Comparison of ENCODE assay signal across 21 cellular contexts in the genomic region with DNA sequence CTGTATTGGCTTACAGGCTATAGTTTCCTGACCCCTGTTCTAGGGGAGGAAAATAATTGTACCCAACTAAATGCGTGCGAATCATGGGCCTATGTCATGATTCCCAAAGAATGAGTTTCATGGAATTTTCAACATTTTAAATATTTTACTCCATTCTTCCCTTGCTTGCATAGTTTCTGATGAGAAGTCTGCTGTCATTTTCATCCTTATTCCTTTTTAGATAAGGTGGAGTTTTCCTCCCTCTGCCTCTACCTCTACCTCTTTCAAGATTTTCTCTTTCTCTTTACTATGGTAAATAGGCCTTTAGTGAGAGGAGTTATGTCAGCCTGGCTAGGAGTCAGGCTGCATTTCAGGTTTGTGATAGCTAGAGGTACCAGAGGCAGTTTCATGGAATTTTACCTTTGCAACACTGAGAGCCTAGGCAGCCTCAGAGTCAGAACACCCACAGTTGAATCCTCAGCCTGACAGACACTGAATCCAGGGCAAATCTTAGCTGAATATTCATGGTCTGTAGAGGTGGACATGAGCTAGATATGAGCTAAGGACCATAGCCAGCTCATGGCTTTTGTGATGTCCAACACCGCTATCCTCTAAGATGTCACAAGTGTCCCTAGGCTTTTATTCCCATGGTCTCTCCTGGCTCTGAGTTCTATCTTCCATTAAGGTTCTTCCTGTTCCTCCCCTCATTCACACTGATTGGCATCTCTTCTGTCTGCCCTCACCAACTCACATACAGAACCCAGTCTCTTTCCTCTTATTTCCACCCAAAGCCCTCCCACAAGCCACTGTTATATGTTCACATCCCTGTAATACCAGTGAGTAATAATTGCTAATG. TPM values are rescaled to one million over a fixed set of nuclear protein-coding genes. Genes with fewer than 3 reads are reported as not detected.
A peak's percentile ranks its signal among the peaks of the same experiment; 100 is the strongest.
DNase-seq lines count a peak whose midpoint lies in the region; ATAC-seq, FAIRE-seq and TF ChIP-seq lines count a peak whose summit lies in the region.
"Had no signal": no experiment of that assay in that cellular context is flagged by ENCODE, and none has a peak within 500 bp of the region (broad histone marks: within the 10 kb centered on the region; RNA-seq: fewer than 3 reads in every experiment).

No MANE protein-coding gene starts in this region.

- SMC1A ChIA-PET in GM12878 (lab: Charles Lee; ENCODE audit: uncharacterized antibody, unreplicated experiment), result no interaction called here

- H3K4me3 ChIP-seq in A549 (no peak overlapping the region), HCT116 (replicated peaks in 1 of 2; ENCODE audit: low read depth in 1 of 2, low read length in 2 of 2) (no peak overlapping the region), GM12878 (no peak overlapping the region), right lobe of liver (peak overlapping the region in 2 of 3 donors; percentile 9 to 68), Karpas-422 (ENCODE audit: low read length) (no peak overlapping the region)
- H3K4me3 ChIP-seq: GM23338 had no signal

- H3K9me3 ChIP-seq in A549 (peaks cover 45% of the 10 kb centered on the region), HCT116 (ENCODE audit: control insufficient read depth in 1 of 2, insufficient read depth in 1 of 2, low read depth in 1 of 2, low read length in 2 of 2) (peaks cover 3 to 10% of the 10 kb centered on the region in 2 experiments; a peak in 2 of 4 replicates), GM12878 (replicated peaks; ENCODE audit: control insufficient read depth, insufficient read depth, low read length) (peaks cover 7% of the 10 kb centered on the region; the same call in 2 of the 3 replicates), right lobe of liver (no peaks in the 10 kb centered on the region), Karpas-422 (ENCODE audit: low read length) (no peaks in the 10 kb centered on the region)

- in situ Hi-C loops in GM12878 (cut with MboI), result no loop called here

- RAD21 ChIA-PET in HCT116 (lab: Charles Lee; ENCODE audit: low non-redundant PET in 1 of 2, low total read pairs in 2 of 2, uncharacterized antibody in 2 of 2, unreplicated experiment in 2 of 2), result no interaction called here
- RAD21 ChIA-PET in GM12878 (lab: Charles Lee; ENCODE audit: unreplicated experiment), result no interaction called here

- peaks cover 6% of the 10 kb centered on the region for H3K27me3 Mint-ChIP-seq in activated naive CD8-positive, alpha-beta T cell treated with anti-CD3 and anti-CD28 coated beads, Interleukin-2, amount 50 U/mL, for 24 hours

- BruUV-seq in HCT116 (replicated peaks; lab: Mats Ljungman, UMichigan) (no TSS peak), GM12878 (replicated peaks; lab: Mats Ljungman, UMichigan) (no TSS peak)

- peaks cover 32% of the 10 kb centered on the region for H3K9me3 Mint-ChIP-seq in activated naive CD8-positive, alpha-beta T cell treated with anti-CD3 and anti-CD28 coated beads, Interleukin-2, amount 50 U/mL, for 24 hours

- H3K4me2 ChIP-seq in A549, result no peak overlapping the region
- no peak overlapping the region for H3K4me2 ChIP-seq in HCT116 (ENCODE audit: low read length)
- no peak overlapping the region for H3K4me2 ChIP-seq in GM12878 (ENCODE audit: control insufficient read depth, insufficient read depth)
- H3K4me2 ChIP-seq in Karpas-422 (ENCODE audit: low read depth, low read length, poor library complexity, severe bottlenecking), result no peak overlapping the region
- H3K4me2 ChIP-seq: GM23338 had no signal

- ATAC-seq in A549, result no peak
- no peak for ATAC-seq in HCT116
- ATAC-seq in GM12878, result no peak
- ATAC-seq in right lobe of liver, result no peak
- ATAC-seq in activated naive CD8-positive, alpha-beta T cell treated with anti-CD3 and anti-CD28 coated beads, Interleukin-2, amount 50 U/mL, for 24 hours, result no peak
- ATAC-seq: GM23338 had no signal

- peaks cover 2% of the 10 kb centered on the region for H3K36me3 Mint-ChIP-seq in activated naive CD8-positive, alpha-beta T cell treated with anti-CD3 and anti-CD28 coated beads, Interleukin-2, amount 50 U/mL, for 24 hours (ENCODE audit: low read depth)
- H3K36me3 Mint-ChIP-seq: CD14-positive monocyte; CD8-positive, alpha-beta memory T cell had no signal

- no peak for TF ChIP-seq EP300 in A549 (IDR thresholded peaks at IDR 0.05)
- TF ChIP-seq EP300 in GM12878 (IDR thresholded peaks at IDR 0.05; ENCODE audit: borderline replicate concordance in 1 of 2, control insufficient read depth in 1 of 2, low read depth in 2 of 2, low read length in 2 of 2), result no peak

- TF ChIP-seq CTCF in A549 (IDR thresholded peaks at IDR 0.05) (no peak), HCT116 (IDR thresholded peaks at IDR 0.05 in 2 of 3, conservative IDR thresholded peaks at IDR 0.05 in 1 of 3; ENCODE audit: borderline replicate concordance in 1 of 3, insufficient read depth in 1 of 3, low read depth in 2 of 3, low read length in 2 of 3) (no peak), GM12878 (IDR thresholded peaks at IDR 0.05 in 2 of 3, conservative IDR thresholded peaks at IDR 0.05 in 1 of 3; ENCODE audit: control insufficient read depth in 2 of 3, extremely low read depth in 1 of 3, insufficient read depth in 1 of 3, low read depth in 3 of 3, low read length in 3 of 3) (no peak), right lobe of liver (IDR thresholded peaks at IDR 0.05) (no peak)

- no peaks in the 10 kb centered on the region for H3K4me1 Mint-ChIP-seq in activated naive CD8-positive, alpha-beta T cell treated with anti-CD3 and anti-CD28 coated beads, Interleukin-2, amount 50 U/mL, for 24 hours
- H3K4me1 Mint-ChIP-seq: CD14-positive monocyte; CD8-positive, alpha-beta memory T cell had no signal

- no peak overlapping the region for H3K27ac Mint-ChIP-seq in activated naive CD8-positive, alpha-beta T cell treated with anti-CD3 and anti-CD28 coated beads, Interleukin-2, amount 50 U/mL, for 24 hours
- H3K27ac Mint-ChIP-seq: CD14-positive monocyte; CD8-positive, alpha-beta memory T cell; GM23338; HFFc6 had no signal

- TF ChIP-seq POLR2A in A549 (IDR thresholded peaks at IDR 0.05; ENCODE audit: low read length) (no peak), HCT116 (IDR thresholded peaks at IDR 0.05; ENCODE audit: borderline replicate concordance, extremely low read depth, insufficient read depth, insufficient read length) (no peak), GM12878 (IDR thresholded peaks at IDR 0.05; ENCODE audit: low read depth, low read length) (no peak), right lobe of liver (IDR thresholded peaks at IDR 0.05) (peak; percentile 66)

- no peaks in the 10 kb centered on the region for H3K27me3 ChIP-seq in HCT116 (ENCODE audit: insufficient read depth, low read length)
- no peaks in the 10 kb centered on the region; a peak in 1 of 4 replicates for H3K27me3 ChIP-seq in GM12878 (replicated peaks in 1 of 2; ENCODE audit: control insufficient read depth in 2 of 2, insufficient read depth in 2 of 2, low read length in 1 of 2)
- no peaks in the 10 kb centered on the region for H3K27me3 ChIP-seq in right lobe of liver
- H3K27me3 ChIP-seq in Karpas-422 (ENCODE audit: low read length), result peaks cover 3% of the 10 kb centered on the region

- 44% methylated on average over 3 of the region's 3 CpGs for WGBS in A549 (ENCODE audit: missing lambda C conversion rate)
- 35% methylated on average over 3 of the region's 3 CpGs for WGBS in GM12878 (ENCODE audit: insufficient coverage, insufficient replicate concordance, low lambda C conversion rate, missing lambda C conversion rate)
- WGBS in right lobe of liver (ENCODE audit: insufficient coverage, low coverage, low lambda C conversion rate, missing lambda C conversion rate), result 90% methylated on average over 2 of the region's 3 CpGs

- no peak for FAIRE-seq in A549 (lab: Jason Lieb, UNC)
- no peak for FAIRE-seq in GM12878 (lab: Jason Lieb, UNC)
- FAIRE-seq: A204.1 had no signal

- H3K9ac ChIP-seq in HCT116 (ENCODE audit: low read length) (no peak overlapping the region), GM12878 (ENCODE audit: control insufficient read depth, insufficient read depth, low read length) (no peak overlapping the region), Karpas-422 (ENCODE audit: low read length) (no peak overlapping the region)

- H4K20me1 ChIP-seq in HCT116 (ENCODE audit: insufficient read depth) (no peaks in the 10 kb centered on the region), GM12878 (ENCODE audit: control insufficient read depth, insufficient read depth) (no peaks in the 10 kb centered on the region), Karpas-422 (ENCODE audit: insufficient read depth, low read depth, low read length) (no peaks in the 10 kb centered on the region)

- TF ChIP-seq RAD21 in A549 (conservative IDR thresholded peaks at IDR 0.05 in 1 of 2, IDR thresholded peaks at IDR 0.05 in 1 of 2), result no peak
- TF ChIP-seq RAD21 in HCT116 (IDR thresholded peaks at IDR 0.05; ENCODE audit: low read depth), result no peak
- no peak for TF ChIP-seq RAD21 in GM12878 (IDR thresholded peaks at IDR 0.05; ENCODE audit: insufficient read depth, low read depth, low read length)

- DNase-seq in A549 (ENCODE audit: low read depth in 1 of 2, low spot score in 1 of 2) (no peak), HCT116 (ENCODE audit: low read depth, low spot score) (no peak), GM12878 (ENCODE audit: low read depth, low spot score) (no peak), right lobe of liver (no peak), HUDEP-2 (lab: John Stamatoyannopoulos, UW; ENCODE audit: unreplicated experiment in 76 of 76) (no peak), Karpas-422 (no peak)
- DNase-seq in activated naive CD8-positive, alpha-beta T cell treated with anti-CD3 and anti-CD28 coated beads, Interleukin-2, amount 50 U/mL, for 24 hours, result no peak
- DNase-seq: Caco-2; CD8-positive, alpha-beta memory T cell; DMS53; GF-D8; H7; HFFc6; IMR-90; KG1 had no signal

- intact Hi-C loops in HCT116 (cut with micrococcal nuclease) (no loop called here), GM12878 (cut with micrococcal nuclease; ENCODE audit: unreplicated experiment) (no loop called here), right lobe of liver (cut with DNase I) (no loop called here)

- H3K27ac ChIP-seq in A549 (no peak overlapping the region), HCT116 (ENCODE audit: low read depth, low read length) (no peak overlapping the region), GM12878 (ENCODE audit: control insufficient read depth, insufficient read depth) (no peak overlapping the region), right lobe of liver (no peak overlapping the region), Karpas-422 (ENCODE audit: low read length) (no peak overlapping the region)
- H3K27ac ChIP-seq: HL-60 had no signal

- CTCF ChIA-PET in A549 (lab: Yijun Ruan, JAX), result interaction anchor here (0.6 to 2.2 kb wide), 5 partner anchors 11 to 1288 kb away, joined by 3 to 11 read pairs (median 4); a partner anchor contains a TSS
- CTCF ChIA-PET in HCT116 (lab: Charles Lee), result no interaction called here
- CTCF ChIA-PET in GM12878 (lab: Yijun Ruan, JAX), result interaction anchor here (0.6 to 0.9 kb wide), 2 partner anchors 12 to 501 kb away, joined by 3 to 5 read pairs; no protein-coding TSS in a partner anchor

- POLR2A ChIA-PET in A549 (lab: Yijun Ruan, JAX) (no interaction called here), HCT116 (lab: Charles Lee) (no interaction called here), GM12878 (lab: Charles Lee) (no interaction called here)

- H3K36me3 ChIP-seq in HCT116 (ENCODE audit: control insufficient read depth in 1 of 2, insufficient read depth in 2 of 2, low read length in 2 of 2) (no peaks in the 10 kb centered on the region), GM12878 (ENCODE audit: control insufficient read depth in 2 of 2, insufficient read depth in 2 of 2, low read length in 1 of 2) (no peaks in the 10 kb centered on the region), right lobe of liver (peaks cover 0 to 92% (median 42%) of the 10 kb centered on the region in 4 donors), Karpas-422 (ENCODE audit: insufficient read depth, low read length) (no peaks in the 10 kb centered on the region)

- peaks cover under 1% of the 10 kb centered on the region; the same call in 2 of the 3 replicates for H3K4me1 ChIP-seq in A549
- H3K4me1 ChIP-seq in HCT116 (ENCODE audit: control insufficient read depth in 1 of 2, insufficient read depth in 2 of 2, low read length in 2 of 2), result peaks cover 0 to 2% of the 10 kb centered on the region in 2 experiments; a peak in 2 of 4 replicates
- no peaks in the 10 kb centered on the region for H3K4me1 ChIP-seq in GM12878 (ENCODE audit: control insufficient read depth, insufficient read depth, low read length)
- H3K4me1 ChIP-seq in right lobe of liver, result peaks cover 0 to 32% (median 0%) of the 10 kb centered on the region in 4 donors
- no peaks in the 10 kb centered on the region for H3K4me1 ChIP-seq in Karpas-422 (ENCODE audit: low read length)
- H3K4me1 ChIP-seq: Caco-2 had no signal

- no peak overlapping the region for H3K4me3 Mint-ChIP-seq in activated naive CD8-positive, alpha-beta T cell treated with anti-CD3 and anti-CD28 coated beads, Interleukin-2, amount 50 U/mL, for 24 hours
- H3K4me3 Mint-ChIP-seq: CD14-positive monocyte; CD8-positive, alpha-beta memory T cell; GM23338; HFFc6 had no signal

- H3K79me2 ChIP-seq in HCT116 (ENCODE audit: insufficient read depth, low read length), result no peaks in the 10 kb centered on the region
- no peaks in the 10 kb centered on the region for H3K79me2 ChIP-seq in GM12878 (ENCODE audit: control insufficient read depth, insufficient read depth, low read length)
- H3K79me2 ChIP-seq in Karpas-422 (ENCODE audit: low read length), result no peaks in the 10 kb centered on the region

- H2AFZ ChIP-seq in HCT116 (ENCODE audit: low read depth, low read length, poor library complexity, severe bottlenecking) (no peak overlapping the region), GM12878 (ENCODE audit: control insufficient read depth, low read depth, low read length) (no peak overlapping the region), Karpas-422 (ENCODE audit: low read length) (no peak overlapping the region)
- H2AFZ ChIP-seq: GM23338 had no signal

- H3K9me2 ChIP-seq in HCT116 (ENCODE audit: insufficient read depth) (no peaks in the 10 kb centered on the region), Karpas-422 (replicated peaks; ENCODE audit: insufficient read depth, low read length) (no peaks in the 10 kb centered on the region)

RNA-seq across cellular contexts. Expression of a gene that starts 6.0 kb away (rescaled TPM):
- 9.1 and 16.0 TPM in 2 replicates for polyA plus RNA-seq in A549 (2011; rRNA removed)
- 1.5 and 1.7 TPM in 2 replicates for polyA plus RNA-seq in A549 (2012; cell fraction: cytosol; rRNA removed)
- 2.2 and 3.2 TPM in 2 replicates for polyA plus RNA-seq in A549 (2012; cell fraction: nucleus; rRNA removed)
- polyA plus RNA-seq in A549 (2017; fragmentation: RNase III; extraction: RNeasy Plus Mini Kit Qiagen cat#74134 plus additional on column Dnase treatment), result 1.4 to 5.5 TPM (median 3.1 TPM) in 3 replicates
- 7.8 and 9.9 TPM in 2 replicates for polyA minus RNA-seq in A549 (2011; rRNA and poly(A)+ RNA removed)
- total RNA-seq in HCT116 (2021; ENCODE audit: unreplicated experiment), result 4.3 TPM
- 4.0 TPM in 2 replicates for polyA plus RNA-seq in HCT116 (2012)
- not detected in 2 replicates for total RNA-seq in GM12878 (2013; cell fraction: nucleolus; rRNA removed)
- total RNA-seq in GM12878 (2014; rRNA removed), result not detected in 2 replicates
- not detected in 2 replicates for total RNA-seq in GM12878 (2014; rRNA removed; fragmentation: Illumina TruSeq; extraction: Trizol)
- 2.2 and 2.6 TPM in 2 replicates for total RNA-seq in GM12878 (2021)
- not detected for polyA plus RNA-seq in GM12878 (2011; ENCODE audit: low read depth)
- not detected in 2 replicates for polyA plus RNA-seq in GM12878 (2011; rRNA removed)
- 0.03 TPM in 1 of 2 replicates, not detected in the other for polyA plus RNA-seq in GM12878 (2011; cell fraction: cytosol; rRNA removed)
- not detected in 2 replicates for polyA plus RNA-seq in GM12878 (2011; cell fraction: nucleus; rRNA removed)
- not detected in 2 replicates for polyA plus RNA-seq in GM12878 (2012)
- polyA plus RNA-seq in GM12878 (2014; fragmentation: Illumina TruSeq; extraction: Trizol), result not detected in 2 replicates
- not detected for polyA plus RNA-seq in GM12878 (2014; fragmentation: Nextera tagmentation; extraction: Ambion mirVana)
- polyA plus RNA-seq in GM12878 (2014; rRNA removed), result not detected in 2 replicates
- polyA plus RNA-seq in GM12878 (2016; fragmentation: Nextera tagmentation; extraction: Ambion mirVana), result not detected
- not detected in 2 replicates for polyA minus RNA-seq in GM12878 (2011; rRNA and poly(A)+ RNA removed)
- not detected in 2 replicates for polyA minus RNA-seq in GM12878 (2011; cell fraction: cytosol; rRNA and poly(A)+ RNA removed)
- not detected in 2 replicates for polyA minus RNA-seq in GM12878 (2011; cell fraction: nucleus; rRNA and poly(A)+ RNA removed)
- over 10,000 TPM in 2 of 6 experiments, 1,000 to 10,000 TPM in 4; 5,211 to 12,749 (median 8,707) TPM for total RNA-seq in right lobe of liver
- total RNA-seq in Karpas-422 (2014; rRNA removed; shearing (Covaris generic); ENCODE audit: low replicate concordance), result not detected in 2 replicates
- total RNA-seq: CD8-positive, alpha-beta memory T cell; GM23338; H7; HFFc6 had no signal
- polyA plus RNA-seq: CD14-positive monocyte; CD8-positive, alpha-beta memory T cell; GM23338 had no signal

RNA-seq across cellular contexts. Expression of a gene that starts 37.0 kb away (rescaled TPM):
- polyA plus RNA-seq in A549 (2011; rRNA removed), result 0.78 and 1.2 TPM in 2 replicates
- polyA plus RNA-seq in A549 (2012; cell fraction: cytosol; rRNA removed), result 0.05 and 0.06 TPM in 2 replicates
- polyA plus RNA-seq in A549 (2012; cell fraction: nucleus; rRNA removed), result 0.04 TPM in 1 of 2 replicates, not detected in the other
- 0.51 to 0.95 TPM (median 0.74 TPM) in 3 replicates for polyA plus RNA-seq in A549 (2017; fragmentation: RNase III; extraction: RNeasy Plus Mini Kit Qiagen cat#74134 plus additional on column Dnase treatment)
- polyA minus RNA-seq in A549 (2011; rRNA and poly(A)+ RNA removed), result 0.68 and 1.9 TPM in 2 replicates
- 3.0 TPM for total RNA-seq in HCT116 (2021; ENCODE audit: unreplicated experiment)
- 5.5 and 7.1 TPM in 2 replicates for polyA plus RNA-seq in HCT116 (2012)
- total RNA-seq in GM12878 (2013; cell fraction: nucleolus; rRNA removed), result not detected in 2 replicates
- not detected in 2 replicates for total RNA-seq in GM12878 (2014; rRNA removed)
- total RNA-seq in GM12878 (2014; rRNA removed; fragmentation: Illumina TruSeq; extraction: Trizol), result not detected in 2 replicates
- total RNA-seq in GM12878 (2021), result 0.56 and 0.90 TPM in 2 replicates
- polyA plus RNA-seq in GM12878 (2011; ENCODE audit: low read depth), result not detected
- polyA plus RNA-seq in GM12878 (2011; rRNA removed), result not detected in 2 replicates
- polyA plus RNA-seq in GM12878 (2011; cell fraction: cytosol; rRNA removed), result 0.12 TPM in 1 of 2 replicates, not detected in the other
- polyA plus RNA-seq in GM12878 (2011; cell fraction: nucleus; rRNA removed), result not detected in 2 replicates
- polyA plus RNA-seq in GM12878 (2012), result not detected in 2 replicates
- polyA plus RNA-seq in GM12878 (2014; fragmentation: Illumina TruSeq; extraction: Trizol), result not detected in 2 replicates
- polyA plus RNA-seq in GM12878 (2014; fragmentation: Nextera tagmentation; extraction: Ambion mirVana), result not detected
- not detected in 2 replicates for polyA plus RNA-seq in GM12878 (2014; rRNA removed)
- not detected for polyA plus RNA-seq in GM12878 (2016; fragmentation: Nextera tagmentation; extraction: Ambion mirVana)
- polyA minus RNA-seq in GM12878 (2011; rRNA and poly(A)+ RNA removed), result not detected in 2 replicates
- not detected in 2 replicates for polyA minus RNA-seq in GM12878 (2011; cell fraction: cytosol; rRNA and poly(A)+ RNA removed)
- polyA minus RNA-seq in GM12878 (2011; cell fraction: nucleus; rRNA and poly(A)+ RNA removed), result not detected in 2 replicates
- 100 to 1,000 TPM in 4 of 6 experiments, 10 to 100 TPM in 2; 24.7 to 317 (median 167) TPM for total RNA-seq in right lobe of liver
- total RNA-seq in Karpas-422 (2014; rRNA removed; shearing (Covaris generic); ENCODE audit: low replicate concordance), result not detected in 2 replicates
- total RNA-seq: CD8-positive, alpha-beta memory T cell; HFFc6; IMR-90 had no signal
- polyA plus RNA-seq: AG04450; CD14-positive monocyte; CD8-positive, alpha-beta memory T cell; IMR-90 had no signal

RNA-seq across cellular contexts. Expression of a gene that starts 57.0 kb away (rescaled TPM):
- polyA plus RNA-seq in A549 (2011; rRNA removed) (0.08 TPM in 1 of 2 replicates, not detected in the other), A549 (2017; fragmentation: RNase III; extraction: RNeasy Plus Mini Kit Qiagen cat#74134 plus additional on column Dnase treatment) (not detected in 3 replicates), GM12878 (2011; rRNA removed) (0.04 TPM in 1 of 2 replicates, not detected in the other), GM12878 (2014; fragmentation: Illumina TruSeq; extraction: Trizol) (not detected in 2 replicates), GM12878 (2014; fragmentation: Nextera tagmentation; extraction: Ambion mirVana) (not detected), GM12878 (2014; rRNA removed) (not detected in 2 replicates), GM12878 (2016; fragmentation: Nextera tagmentation; extraction: Ambion mirVana) (not detected)
- polyA plus RNA-seq in A549 (2012; cell fraction: cytosol; rRNA removed), result not detected in 2 replicates
- not detected in 2 replicates for polyA plus RNA-seq in A549 (2012; cell fraction: nucleus; rRNA removed)
- polyA minus RNA-seq in A549 (2011; rRNA and poly(A)+ RNA removed), result 0.17 TPM in 1 of 2 replicates, not detected in the other
- total RNA-seq in HCT116 (2021; ENCODE audit: unreplicated experiment) (0.17 TPM), GM12878 (2014; rRNA removed) (not detected in 2 replicates), GM12878 (2014; rRNA removed; fragmentation: Illumina TruSeq; extraction: Trizol) (not detected in 2 replicates), GM12878 (2021) (0.13 TPM in 1 of 2 replicates, not detected in the other), right lobe of liver (100 to 1,000 TPM in 4 of 6 experiments, 10 to 100 TPM in 2; 41.2 to 204 (median 145) TPM)
- polyA plus RNA-seq in HCT116 (2012), result 0.04 TPM in 1 of 2 replicates, not detected in the other
- not detected in 2 replicates for total RNA-seq in GM12878 (2013; cell fraction: nucleolus; rRNA removed)
- not detected for polyA plus RNA-seq in GM12878 (2011; ENCODE audit: low read depth)
- 0.03 and 0.05 TPM in 2 replicates for polyA plus RNA-seq in GM12878 (2011; cell fraction: cytosol; rRNA removed)
- polyA plus RNA-seq in GM12878 (2011; cell fraction: nucleus; rRNA removed), result 0.07 TPM in 1 of 2 replicates, not detected in the other
- polyA plus RNA-seq in GM12878 (2012), result not detected in 2 replicates
- polyA minus RNA-seq in GM12878 (2011; rRNA and poly(A)+ RNA removed), result not detected in 2 replicates
- polyA minus RNA-seq in GM12878 (2011; cell fraction: cytosol; rRNA and poly(A)+ RNA removed), result not detected in 2 replicates
- not detected in 2 replicates for polyA minus RNA-seq in GM12878 (2011; cell fraction: nucleus; rRNA and poly(A)+ RNA removed)
- total RNA-seq in Karpas-422 (2014; rRNA removed; shearing (Covaris generic); ENCODE audit: low replicate concordance), result not detected in 2 replicates
- total RNA-seq: CD8-positive, alpha-beta memory T cell; GM23338; H7; HFFc6; IMR-90 had no signal
- polyA plus RNA-seq: AG04450; BJ; CD14-positive monocyte; CD8-positive, alpha-beta memory T cell; GM23338; IMR-90 had no signal

Comparison
In these comparisons a context has a peak if more than half of its experiments do, and no peak if none do; other contexts are left out.
1. H3K4me3 ChIP-seq: peak in right lobe of liver (2 of 3); none in A549 (single experiment), HCT116 (0 of 2), GM12878 (single experiment) and Karpas-422 (single experiment).
2. RNA of a gene that starts 6.0 kb away (total RNA-seq): 5,211 to 12,749 TPM in right lobe of liver; 4.3 TPM in HCT116 (single experiment), 2.2 to 2.6 TPM in GM12878 and not detected in Karpas-422; every median in the first group is over 100 times any median in the second.
3. RNA of a gene that starts 57.0 kb away (total RNA-seq): 41.2 to 204 TPM in right lobe of liver; 0.17 TPM in HCT116 (single experiment), 0.13 TPM in GM12878 and not detected in Karpas-422; every median in the first group is over 10 times any median in the second.